18 cellular contexts compared by ENCODE assay signal in the genomic region with DNA sequence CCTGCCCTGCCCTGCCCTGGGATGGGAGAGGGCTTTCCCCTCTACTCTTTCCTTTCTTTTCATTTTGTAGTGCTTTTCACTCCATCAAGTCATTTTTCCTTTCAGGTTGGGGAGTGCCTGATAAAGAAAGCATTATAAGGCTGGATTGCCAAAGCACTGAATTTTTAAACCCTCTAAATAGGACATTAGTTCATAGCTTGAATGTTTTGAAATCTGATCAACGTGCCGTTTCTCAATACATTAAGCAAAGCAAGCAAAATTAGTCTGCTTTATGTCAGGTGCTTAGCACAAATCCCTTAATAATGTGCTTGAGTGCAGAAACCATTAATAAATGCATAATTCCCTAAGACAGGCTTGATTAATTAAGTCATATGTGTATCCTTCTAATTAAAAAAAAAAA.
A peak's percentile ranks its signal among the peaks of the same experiment; 100 is the strongest.
DNase-seq lines count a peak whose midpoint lies in the region; ATAC-seq and TF ChIP-seq lines count a peak whose summit lies in the region.
"Had no signal": no experiment of that assay in that cellular context is flagged by ENCODE, and none has a peak within 500 bp of the region (broad histone marks: within the 10 kb centered on the region; RNA-seq: fewer than 3 reads in every experiment).

No MANE protein-coding gene starts in this region.

- no peak for TF ChIP-seq CTCF in choroid plexus epithelial cell (conservative IDR thresholded peaks at IDR 0.05; ENCODE audit: low read depth, low read length)
- no peak for TF ChIP-seq CTCF in mucosa of descending colon (IDR thresholded peaks at IDR 0.05)

- peak; percentile 11 for DNase-seq in NCI-H748 (lab: John Stamatoyannopoulos, UW; ENCODE audit: unreplicated experiment)
- DNase-seq in NCI-H748 treated with DMSO at 0.1 percent for 48 hours (lab: John Stamatoyannopoulos, UW), result no peak
- peak; percentile 29 for DNase-seq in NCI-H82 treated with DMSO at 0.1 percent for 48 hours (lab: John Stamatoyannopoulos, UW; ENCODE audit: unreplicated experiment)
- peak; percentile 39 for DNase-seq in choroid plexus epithelial cell (ENCODE audit: low read depth)
- no peak for DNase-seq in mucosa of descending colon
- DNase-seq in DMS153 treated with DMSO at 0.1 percent for 48 hours (lab: John Stamatoyannopoulos, UW; ENCODE audit: unreplicated experiment), result no peak
- no peak for DNase-seq in activated CD8-positive, alpha-beta memory T cell treated with anti-CD3 and anti-CD28 coated beads, Interleukin-2, amount 50 U/mL, for 4 hours
- DNase-seq: BE2C, COR-L47, DMS 273 treated with DMSO at 0.1 percent for 48 hours, DND-41, NCI-H2227 treated with DMSO at 0.1 percent for 48 hours, NCI-H510A, OCI-M1 had no signal

- intact Hi-C loops in mucosa of descending colon (cut with DNase I, micrococcal nuclease), result no loop called here

- no peak for ATAC-seq in mucosa of descending colon
- no peak for ATAC-seq in GM19397 (IDR thresholded peaks at IDR 0.05; ENCODE audit: unreplicated experiment)
- ATAC-seq: GM23338, HCT116 had no signal

- no peaks in the 10 kb centered on the region for H3K36me3 ChIP-seq in mucosa of descending colon (ENCODE audit: low read depth)
- H3K36me3 ChIP-seq: BE2C, SJCRH30 had no signal

- no peak overlapping the region for H3K4me3 ChIP-seq in choroid plexus epithelial cell (ENCODE audit: low read depth, low read length)
- no peak overlapping the region for H3K4me3 ChIP-seq in mucosa of descending colon
- H3K4me3 ChIP-seq: GM23338, SJCRH30 had no signal

- no peaks in the 10 kb centered on the region for H3K4me1 ChIP-seq in mucosa of descending colon (ENCODE audit: low read depth)

- no peaks in the 10 kb centered on the region for H3K9me3 ChIP-seq in mucosa of descending colon
- H3K9me3 ChIP-seq: BE2C, SJCRH30 had no signal

Comparison
In these comparisons a context has a peak if more than half of its experiments do, and no peak if none do; other contexts are left out.
1. DNase-seq: peak in NCI-H748 (single experiment), NCI-H82 treated with DMSO at 0.1 percent for 48 hours (single experiment) and choroid plexus epithelial cell (single experiment); none in NCI-H748 treated with DMSO at 0.1 percent for 48 hours (single experiment), mucosa of descending colon (0 of 3), DMS153 treated with DMSO at 0.1 percent for 48 hours (single experiment) and activated CD8-positive, alpha-beta memory T cell treated with anti-CD3 and anti-CD28 coated beads, Interleukin-2, amount 50 U/mL, for 4 hours (single experiment).